8 cellular contexts compared by ENCODE assay signal in the genomic region with DNA sequence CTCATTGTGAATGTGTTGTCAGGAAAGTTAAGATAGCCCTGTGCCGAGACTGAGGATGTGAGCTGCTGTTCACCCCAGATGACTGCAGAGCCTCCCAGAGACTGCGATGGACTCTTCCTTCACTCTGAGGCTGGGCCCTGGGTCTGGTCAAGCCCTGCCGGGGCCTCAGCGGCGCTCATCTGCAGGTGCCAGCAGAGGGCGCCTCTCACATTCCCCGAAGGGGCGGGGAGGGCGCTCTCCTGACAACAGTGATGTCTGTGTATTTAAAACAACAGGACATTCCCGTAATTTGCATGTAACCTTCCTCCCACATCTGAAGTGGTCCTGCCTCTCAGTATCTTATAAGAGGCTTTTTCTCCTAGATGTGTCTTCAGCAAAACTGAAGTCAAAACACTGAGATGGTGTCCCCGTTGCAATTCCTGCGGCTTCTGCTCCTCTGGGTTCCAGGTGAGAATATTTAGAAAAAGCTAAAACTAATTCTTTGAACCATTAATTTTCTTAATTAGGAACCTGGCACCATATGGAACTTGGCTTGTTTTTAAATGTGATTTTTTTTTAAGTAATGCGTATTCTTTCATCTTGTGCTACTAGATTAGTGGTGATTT.
DNase-seq lines count a peak whose midpoint lies in the region; ATAC-seq and TF ChIP-seq lines count a peak whose summit lies in the region.

No MANE protein-coding gene starts in this region.

- DNase-seq in AG09319 (ENCODE audit: extremely low read depth, low read depth) (peak; percentile 3), SW480 (ENCODE audit: low spot score) (peak; percentile 65), iris pigment epithelial cell (ENCODE audit: low read depth) (peak; percentile 19), NCI-H146 treated with DMSO at 0.1 percent for 48 hours (lab: John Stamatoyannopoulos, UW; ENCODE audit: unreplicated experiment) (no peak), superior temporal gyrus (ENCODE audit: extremely low spot score) (no peak)

- ATAC-seq in HG03342 (IDR thresholded peaks at IDR 0.05; ENCODE audit: unreplicated experiment) (peak; percentile 78), HG03196 (IDR thresholded peaks at IDR 0.05; ENCODE audit: unreplicated experiment) (no peak)

- TF ChIP-seq CTCF in AG09319 (IDR thresholded peaks at IDR 0.05; ENCODE audit: low read depth, low read length): peak; percentile 68
- TF ChIP-seq CTCF in GM12874 (IDR thresholded peaks at IDR 0.05; ENCODE audit: insufficient read depth, low read depth, low read length): peak; percentile 80

Comparison
In these comparisons a context has a peak if more than half of its experiments do, and no peak if none do; other contexts are left out.
1. DNase-seq: peak in AG09319 (single experiment), SW480 (single experiment) and iris pigment epithelial cell (single experiment); none in NCI-H146 treated with DMSO at 0.1 percent for 48 hours (single experiment) and superior temporal gyrus (single experiment).